1 cellular context compared by ENCODE assay signal in the genomic region with DNA sequence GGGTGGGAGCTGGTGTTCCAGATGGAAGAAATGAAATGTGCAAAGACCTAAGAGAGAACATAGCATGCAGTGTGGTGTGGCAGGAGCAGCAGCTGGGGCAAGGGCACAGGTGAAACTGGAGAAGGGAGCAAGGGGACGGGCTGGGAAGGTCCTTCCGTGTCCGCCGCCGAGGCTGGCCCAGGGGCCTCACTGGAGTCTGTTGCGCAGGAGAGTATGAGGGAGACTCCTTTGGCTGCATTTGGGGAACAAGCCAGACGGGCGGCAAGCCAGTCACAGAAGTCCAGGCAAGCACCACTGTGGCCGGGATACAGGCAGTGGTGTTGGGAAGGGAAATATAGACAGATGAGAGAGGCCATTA.
TF ChIP-seq lines count a peak whose summit lies in the region.

No MANE protein-coding gene starts in this region.

TF ChIP-seq in GM23338, 12 proteins besides CTCF, POLR2A, EP300 and RAD21 (continued from another document):
- TF ChIP-seq NANOG (IDR thresholded peaks at IDR 0.05; ENCODE audit: borderline replicate concordance) (no peak), EZH2 (IDR thresholded peaks at IDR 0.05; ENCODE audit: low read depth, unreplicated experiment) (no peak), POLR2AphosphoS5 (IDR thresholded peaks at IDR 0.05; ENCODE audit: low read depth) (no peak), STAT1 (IDR thresholded peaks at IDR 0.05; ENCODE audit: unreplicated experiment) (no peak), ZNF331 (CRISPR knock-in tag; IDR thresholded peaks at IDR 0.05; ENCODE audit: low read depth) (no peak), JUNB (IDR thresholded peaks at IDR 0.05; ENCODE audit: unreplicated experiment) (no peak)
- TF ChIP-seq, protein P1, sequence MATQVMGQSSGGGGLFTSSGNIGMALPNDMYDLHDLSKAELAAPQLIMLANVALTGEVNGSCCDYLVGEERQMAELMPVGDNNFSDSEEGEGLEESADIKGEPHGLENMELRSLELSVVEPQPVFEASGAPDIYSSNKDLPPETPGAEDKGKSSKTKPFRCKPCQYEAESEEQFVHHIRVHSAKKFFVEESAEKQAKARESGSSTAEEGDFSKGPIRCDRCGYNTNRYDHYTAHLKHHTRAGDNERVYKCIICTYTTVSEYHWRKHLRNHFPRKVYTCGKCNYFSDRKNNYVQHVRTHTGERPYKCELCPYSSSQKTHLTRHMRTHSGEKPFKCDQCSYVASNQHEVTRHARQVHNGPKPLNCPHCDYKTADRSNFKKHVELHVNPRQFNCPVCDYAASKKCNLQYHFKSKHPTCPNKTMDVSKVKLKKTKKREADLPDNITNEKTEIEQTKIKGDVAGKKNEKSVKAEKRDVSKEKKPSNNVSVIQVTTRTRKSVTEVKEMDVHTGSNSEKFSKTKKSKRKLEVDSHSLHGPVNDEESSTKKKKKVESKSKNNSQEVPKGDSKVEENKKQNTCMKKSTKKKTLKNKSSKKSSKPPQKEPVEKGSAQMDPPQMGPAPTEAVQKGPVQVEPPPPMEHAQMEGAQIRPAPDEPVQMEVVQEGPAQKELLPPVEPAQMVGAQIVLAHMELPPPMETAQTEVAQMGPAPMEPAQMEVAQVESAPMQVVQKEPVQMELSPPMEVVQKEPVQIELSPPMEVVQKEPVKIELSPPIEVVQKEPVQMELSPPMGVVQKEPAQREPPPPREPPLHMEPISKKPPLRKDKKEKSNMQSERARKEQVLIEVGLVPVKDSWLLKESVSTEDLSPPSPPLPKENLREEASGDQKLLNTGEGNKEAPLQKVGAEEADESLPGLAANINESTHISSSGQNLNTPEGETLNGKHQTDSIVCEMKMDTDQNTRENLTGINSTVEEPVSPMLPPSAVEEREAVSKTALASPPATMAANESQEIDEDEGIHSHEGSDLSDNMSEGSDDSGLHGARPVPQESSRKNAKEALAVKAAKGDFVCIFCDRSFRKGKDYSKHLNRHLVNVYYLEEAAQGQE (IDR thresholded peaks at IDR 0.05; ENCODE audit: unreplicated experiment): no peak
